Comparison of ENCODE assay signal across 21 cellular contexts in genomic region chr10:8380833-8381491, GRCh38.
"Had no signal": no experiment of that assay in that cellular context is flagged by ENCODE, and none has a peak within 500 bp of the region (broad histone marks: within the 10 kb centered on the region; RNA-seq: fewer than 3 reads in every experiment).

No MANE protein-coding gene starts in this region.

- H3K9me3 ChIP-seq: neutrophil, ovary, prostate gland, testis had no signal

- H3K4me3 Mint-ChIP-seq: activated naive CD8-positive, alpha-beta T cell treated with anti-CD3 and anti-CD28 coated beads for 36 hours; activated T-cell treated with anti-CD3 and anti-CD28 coated beads, Interleukin-2, amount 50 U/mL, for 4 hours; nephron; stimulated activated naive B cell treated with anti-CD40 and anti-IgM and Interleukin-4, amounts not matched to agents 10 μg/mL and 1 μg/mL and 100 μg/mL, for 72 hours; type B pancreatic cell; WTC11 had no signal

- H3K27ac ChIP-seq: neutrophil, ovary, prostate gland, testis had no signal

- H3K9me3 Mint-ChIP-seq: activated naive CD8-positive, alpha-beta T cell treated with anti-CD3 and anti-CD28 coated beads for 36 hours; type B pancreatic cell; WTC11 had no signal

- H3K27me3 ChIP-seq: neutrophil, ovary, testis had no signal

- H3K36me3 Mint-ChIP-seq: activated naive CD8-positive, alpha-beta T cell treated with anti-CD3 and anti-CD28 coated beads for 36 hours; stimulated activated naive B cell treated with anti-CD40 and anti-IgM and Interleukin-4, amounts not matched to agents 10 μg/mL and 1 μg/mL and 100 μg/mL, for 72 hours; type B pancreatic cell; WTC11 had no signal

- H3K27ac Mint-ChIP-seq: activated naive CD8-positive, alpha-beta T cell treated with anti-CD3 and anti-CD28 coated beads for 36 hours; nephron; stimulated activated naive B cell treated with anti-CD40 and anti-IgM and Interleukin-4, amounts not matched to agents 10 μg/mL and 1 μg/mL and 100 μg/mL, for 72 hours; WTC11 had no signal

- H3K4me1 ChIP-seq: prostate gland, testis had no signal

- DNase-seq: activated naive CD4-positive, alpha-beta T cell treated with Interleukin-2 at 50 U/mL for 16 hours; activated naive CD8-positive, alpha-beta T cell treated with anti-CD3 and anti-CD28 coated beads for 36 hours; activated T-cell treated with anti-CD3 and anti-CD28 coated beads, Interleukin-2, amount 50 U/mL, for 4 hours; central memory CD4-positive, alpha-beta T cell; dermis blood vessel endothelial cell; effector CD8-positive, alpha-beta T cell; foreskin melanocyte; hippocampal formation; kidney glomerular epithelial cell; left ventricle myocardium superior; mammary epithelial cell; ovary; stimulated activated CD4-positive, alpha-beta T cell treated with anti-CD3 and anti-CD28 coated beads, Interleukin-2, amount 100 ng/mL, for 48 hours; stimulated activated CD8-positive, alpha-beta memory T cell treated with anti-CD3 and anti-CD28 coated beads, Interleukin-4, amount 100 ng/mL, for 48 hours; stimulated activated naive B cell treated with anti-CD40 and anti-IgM and Interleukin-4, amounts not matched to agents 10 μg/mL and 1 μg/mL and 100 μg/mL, for 72 hours; testis had no signal

- ATAC-seq: activated T-cell treated with anti-CD3 and anti-CD28 coated beads, Interleukin-2, amount 50 U/mL, for 4 hours; stimulated activated naive B cell treated with anti-CD40 and anti-IgM and Interleukin-4, amounts not matched to agents 10 μg/mL and 1 μg/mL and 100 μg/mL, for 72 hours; WTC11 had no signal

- H3K4me1 Mint-ChIP-seq: activated naive CD8-positive, alpha-beta T cell treated with anti-CD3 and anti-CD28 coated beads for 36 hours; nephron; stimulated activated naive B cell treated with anti-CD40 and anti-IgM and Interleukin-4, amounts not matched to agents 10 μg/mL and 1 μg/mL and 100 μg/mL, for 72 hours had no signal

- H3K27me3 Mint-ChIP-seq: activated naive CD8-positive, alpha-beta T cell treated with anti-CD3 and anti-CD28 coated beads for 36 hours; stimulated activated naive B cell treated with anti-CD40 and anti-IgM and Interleukin-4, amounts not matched to agents 10 μg/mL and 1 μg/mL and 100 μg/mL, for 72 hours had no signal

- H3K4me3 ChIP-seq: ovary, prostate gland, testis had no signal

- H3K36me3 ChIP-seq: neutrophil, ovary, prostate gland had no signal
